ENCODE assay signal across 1 cellular context in the genomic region with DNA sequence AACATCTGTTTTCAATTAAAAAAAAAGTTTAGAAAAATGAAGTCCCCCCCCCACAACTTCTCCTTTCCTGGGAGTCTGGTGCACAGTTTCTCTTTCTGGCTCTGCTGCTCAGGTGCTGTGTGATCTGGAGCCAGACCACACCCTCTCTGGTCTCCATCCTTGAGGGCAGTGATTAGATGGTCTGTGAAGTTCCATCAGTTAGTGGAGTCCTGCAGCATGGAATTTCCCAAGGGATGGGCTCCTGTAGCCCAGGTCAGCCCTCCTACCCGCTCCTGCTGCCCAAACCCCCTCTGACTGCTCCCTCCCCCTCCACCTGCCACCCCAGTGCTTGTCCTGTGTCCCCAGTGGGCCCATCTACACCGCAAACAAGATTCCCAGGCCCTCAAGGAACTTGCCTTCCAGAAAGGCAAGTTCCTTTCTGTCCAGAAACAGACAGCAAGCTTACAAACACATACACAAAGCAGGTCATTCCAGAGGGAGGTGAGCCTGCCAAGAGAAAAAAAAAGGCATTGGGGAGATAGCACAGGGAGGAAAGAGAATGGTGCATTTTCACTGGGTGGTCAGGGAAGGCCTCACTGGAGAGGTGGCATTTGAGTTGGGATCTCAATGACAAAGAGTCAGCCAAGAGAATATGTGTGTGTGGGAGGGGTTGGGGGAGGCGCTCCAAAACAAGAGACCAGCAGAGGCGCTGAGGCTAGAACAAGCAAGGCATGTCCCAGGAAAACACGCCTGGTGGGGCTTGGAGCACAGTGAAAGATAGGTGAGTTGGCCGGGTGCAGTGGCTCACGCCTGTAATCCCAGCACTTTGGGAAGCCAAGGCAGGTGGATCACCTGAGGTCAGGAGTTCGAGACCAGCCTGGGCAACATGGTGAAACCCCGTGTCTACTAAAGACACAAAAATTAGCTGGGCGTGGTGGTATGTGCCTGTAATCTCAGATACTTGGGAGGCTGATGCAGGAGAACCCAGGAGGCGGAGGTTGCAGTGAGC.
TF ChIP-seq lines count a peak whose summit lies in the region.

No MANE protein-coding gene starts in this region.

TF ChIP-seq in K562, 482 proteins besides CTCF, POLR2A, EP300 and RAD21 (continued from another document):
- no peak for TF ChIP-seq NFATC3 (IDR thresholded peaks at IDR 0.05)
- no peak for TF ChIP-seq KAT2B (IDR thresholded peaks at IDR 0.05; ENCODE audit: low read depth, low read length)
- TF ChIP-seq ZNF551 (CRISPR knock-in tag; IDR thresholded peaks at IDR 0.05), result no peak
- TF ChIP-seq, protein P1, sequence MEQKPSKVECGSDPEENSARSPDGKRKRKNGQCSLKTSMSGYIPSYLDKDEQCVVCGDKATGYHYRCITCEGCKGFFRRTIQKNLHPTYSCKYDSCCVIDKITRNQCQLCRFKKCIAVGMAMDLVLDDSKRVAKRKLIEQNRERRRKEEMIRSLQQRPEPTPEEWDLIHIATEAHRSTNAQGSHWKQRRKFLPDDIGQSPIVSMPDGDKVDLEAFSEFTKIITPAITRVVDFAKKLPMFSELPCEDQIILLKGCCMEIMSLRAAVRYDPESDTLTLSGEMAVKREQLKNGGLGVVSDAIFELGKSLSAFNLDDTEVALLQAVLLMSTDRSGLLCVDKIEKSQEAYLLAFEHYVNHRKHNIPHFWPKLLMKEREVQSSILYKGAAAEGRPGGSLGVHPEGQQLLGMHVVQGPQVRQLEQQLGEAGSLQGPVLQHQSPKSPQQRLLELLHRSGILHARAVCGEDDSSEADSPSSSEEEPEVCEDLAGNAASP (IDR thresholded peaks at IDR 0.05), result no peak
- no peak for TF ChIP-seq ZNF146 (CRISPR knock-in tag; IDR thresholded peaks at IDR 0.05; ENCODE audit: unreplicated experiment)
- TF ChIP-seq GATA2 (CRISPR knock-in tag; IDR thresholded peaks at IDR 0.05), result no peak
- no peak for TF ChIP-seq FOXJ2 (tag; IDR thresholded peaks at IDR 0.05)
- no peak for TF ChIP-seq RBM15 (IDR thresholded peaks at IDR 0.05; ENCODE audit: insufficient read depth, low read length)
- 0 out of 2 replicates have a peak, but pooled peaks have one; percentile 32 for TF ChIP-seq MTA1 (IDR thresholded peaks at IDR 0.05; ENCODE audit: borderline replicate concordance)
- no peak for TF ChIP-seq BDP1 (IDR thresholded peaks at IDR 0.05; ENCODE audit: insufficient read depth, insufficient read length)
- TF ChIP-seq, protein P2, sequence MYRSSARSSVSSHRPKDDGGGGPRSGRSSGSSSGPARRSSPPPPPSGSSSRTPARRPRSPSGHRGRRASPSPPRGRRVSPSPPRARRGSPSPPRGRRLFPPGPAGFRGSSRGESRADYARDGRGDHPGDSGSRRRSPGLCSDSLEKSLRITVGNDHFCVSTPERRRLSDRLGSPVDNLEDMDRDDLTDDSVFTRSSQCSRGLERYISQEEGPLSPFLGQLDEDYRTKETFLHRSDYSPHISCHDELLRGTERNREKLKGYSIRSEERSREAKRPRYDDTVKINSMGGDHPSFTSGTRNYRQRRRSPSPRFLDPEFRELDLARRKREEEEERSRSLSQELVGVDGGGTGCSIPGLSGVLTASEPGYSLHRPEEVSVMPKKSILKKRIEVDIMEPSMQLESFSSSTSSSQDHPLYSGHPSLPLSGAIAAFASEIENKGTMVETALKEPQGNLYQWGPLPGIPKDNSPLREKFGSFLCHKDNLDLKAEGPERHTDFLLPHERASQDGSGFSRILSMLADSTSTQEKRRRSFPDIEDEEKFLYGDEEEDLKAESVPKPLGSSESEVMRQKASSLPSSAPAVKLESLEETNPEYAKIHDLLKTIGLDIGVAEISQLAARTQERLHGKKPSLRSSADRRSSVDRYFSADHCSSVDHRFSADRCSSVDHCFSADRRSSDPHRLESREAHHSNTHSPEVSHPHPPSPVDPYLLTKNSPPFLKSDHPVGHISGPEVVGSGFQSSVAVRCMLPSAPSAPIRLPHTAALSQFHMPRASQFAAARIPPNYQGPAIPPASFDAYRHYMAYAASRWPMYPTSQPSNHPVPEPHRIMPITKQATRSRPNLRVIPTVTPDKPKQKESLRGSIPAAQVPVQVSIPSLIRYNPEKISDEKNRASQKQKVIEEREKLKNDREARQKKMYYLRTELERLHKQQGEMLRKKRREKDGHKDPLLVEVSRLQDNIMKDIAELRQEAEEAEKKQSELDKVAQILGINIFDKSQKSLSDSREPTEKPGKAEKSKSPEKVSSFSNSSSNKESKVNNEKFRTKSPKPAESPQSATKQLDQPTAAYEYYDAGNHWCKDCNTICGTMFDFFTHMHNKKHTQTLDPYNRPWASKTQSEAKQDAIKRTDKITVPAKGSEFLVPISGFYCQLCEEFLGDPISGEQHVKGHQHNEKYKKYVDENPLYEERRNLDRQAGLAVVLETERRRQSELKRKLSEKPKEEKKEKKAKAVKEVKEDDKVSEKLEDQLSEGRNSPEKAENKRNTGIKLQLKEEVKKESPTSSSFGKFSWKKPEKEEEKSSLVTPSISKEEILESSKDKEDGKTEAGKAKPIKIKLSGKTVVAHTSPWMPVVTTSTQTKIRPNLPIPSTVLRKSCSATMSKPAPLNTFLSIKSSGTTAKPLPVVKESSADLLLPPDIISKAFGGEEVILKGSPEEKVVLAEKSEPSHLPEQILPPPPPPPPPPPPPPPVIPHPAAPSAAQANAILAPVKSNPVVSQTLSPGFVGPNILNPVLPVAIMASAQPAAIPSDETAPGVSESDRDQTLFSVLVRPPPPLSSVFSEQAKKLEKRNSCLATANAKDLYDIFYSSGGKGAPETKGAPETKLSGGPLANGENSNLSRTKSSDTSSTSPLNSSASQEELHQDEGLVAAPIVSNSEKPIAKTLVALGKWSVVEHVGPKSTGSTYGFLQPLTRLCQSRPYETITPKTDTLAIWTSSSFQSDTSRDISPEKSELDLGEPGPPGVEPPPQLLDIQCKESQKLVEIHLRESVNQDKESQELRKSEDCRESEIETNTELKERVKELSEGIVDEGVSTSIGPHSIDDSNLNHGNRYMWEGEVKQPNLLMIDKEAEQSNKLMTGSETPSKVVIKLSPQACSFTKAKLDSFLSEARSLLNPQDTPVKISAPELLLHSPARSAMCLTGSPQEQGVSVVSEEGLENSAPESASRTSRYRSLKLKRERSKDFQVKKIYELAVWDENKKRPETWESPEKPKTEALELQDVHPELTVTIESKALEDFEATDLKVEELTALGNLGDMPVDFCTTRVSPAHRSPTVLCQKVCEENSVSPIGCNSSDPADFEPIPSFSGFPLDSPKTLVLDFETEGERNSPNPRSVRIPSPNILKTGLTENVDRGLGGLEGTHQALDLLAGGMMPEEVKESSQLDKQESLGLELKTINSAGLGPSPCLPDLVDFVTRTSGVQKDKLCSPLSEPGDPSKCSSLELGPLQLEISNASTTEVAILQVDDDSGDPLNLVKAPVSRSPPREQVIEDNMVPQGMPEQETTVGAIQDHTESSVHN (IDR thresholded peaks at IDR 0.05; ENCODE audit: borderline replicate concordance in 1 of 2, low read depth in 1 of 2), result no peak
- no peak for TF ChIP-seq SNRNP70 (optimal IDR thresholded peaks at IDR 0.05; ENCODE audit: low read depth, low read length)
- TF ChIP-seq POU5F1 (IDR thresholded peaks at IDR 0.05; ENCODE audit: borderline replicate concordance, low read depth, low read length, partially characterized antibody), result no peak
